Comparison of ENCODE assay signal across 8 cellular contexts in genomic region chr19:2302319-2303208, GRCh38. TPM values are rescaled to one million over a fixed set of nuclear protein-coding genes. Genes with fewer than 3 reads are reported as not detected.
A peak's percentile ranks its signal among the peaks of the same experiment; 100 is the strongest.
DNase-seq lines count a peak whose midpoint lies in the region; ATAC-seq and TF ChIP-seq lines count a peak whose summit lies in the region.
"Had no signal": no experiment of that assay in that cellular context is flagged by ENCODE, and none has a peak within 500 bp of the region (broad histone marks: within the 10 kb centered on the region; RNA-seq: fewer than 3 reads in every experiment).

No MANE protein-coding gene starts in this region.

- H3F3A ChIP-seq in smooth muscle cell (ENCODE audit: low read depth): no peaks in the 10 kb centered on the region

- H3K27me3 ChIP-seq in smooth muscle cell (ENCODE audit: low read depth): peaks cover 10% of the 10 kb centered on the region

- H3K9me3 ChIP-seq in smooth muscle cell (replicated peaks; ENCODE audit: low read depth): no peaks in the 10 kb centered on the region

- H3K9ac ChIP-seq in smooth muscle cell (ENCODE audit: low read depth): no peak overlapping the region

- no peak overlapping the region for H3K4me3 ChIP-seq in fibroblast of villous mesenchyme (ENCODE audit: low read depth, low read length)
- no peak overlapping the region for H3K4me3 ChIP-seq in smooth muscle cell

- DNase-seq in RPMI7951 (ENCODE audit: low read depth) (peak; percentile 48), fibroblast of villous mesenchyme (ENCODE audit: low read depth) (peak; percentile 65), retina (peak; percentile 93), smooth muscle cell (lab: John Stamatoyannopoulos, UW; ENCODE audit: unreplicated experiment) (no peak)

- no peaks in the 10 kb centered on the region for H3K4me1 ChIP-seq in smooth muscle cell (ENCODE audit: low read depth)

- H2AFZ ChIP-seq in smooth muscle cell (ENCODE audit: low read depth): no peak overlapping the region

- H3K79me2 ChIP-seq in smooth muscle cell (ENCODE audit: low read depth): no peaks in the 10 kb centered on the region

- WGBS in smooth muscle cell (ENCODE audit: low lambda C conversion rate): 62% methylated on average over 42 of the region's 62 CpGs

- H3K4me2 ChIP-seq in smooth muscle cell: no peak overlapping the region

- H3K36me3 ChIP-seq in smooth muscle cell (ENCODE audit: low read depth): no peaks in the 10 kb centered on the region

- ATAC-seq in GM21447 (IDR thresholded peaks at IDR 0.05; ENCODE audit: unreplicated experiment): no peak
- ATAC-seq in HG02970 (IDR thresholded peaks at IDR 0.05; ENCODE audit: low FRiP score, unreplicated experiment): no peak

- H3K27ac ChIP-seq in smooth muscle cell (ENCODE audit: low read depth): no peak overlapping the region
- H3K27ac ChIP-seq: VCaP had no signal

- H4K20me1 ChIP-seq in smooth muscle cell (ENCODE audit: low read depth): no peaks in the 10 kb centered on the region

- TF ChIP-seq CTCF in fibroblast of villous mesenchyme (IDR thresholded peaks at IDR 0.05; ENCODE audit: insufficient read depth, low read depth, low read length) (no peak), smooth muscle cell (IDR thresholded peaks at IDR 0.05; ENCODE audit: borderline replicate concordance, insufficient read depth, poor library complexity, severe bottlenecking) (no peak)

RNA-seq across cellular contexts. Expression of gene LINGO3, which starts 5.4 kb away (rescaled TPM):
- 0.10 TPM in 1 of 2 replicates, not detected in the other for total RNA-seq in RPMI7951 (2014; rRNA removed; shearing (Covaris generic))
- under 0.01 TPM in 1 of 2 replicates, not detected in the other for total RNA-seq in fibroblast of villous mesenchyme
- total RNA-seq in smooth muscle cell: not detected in 2 replicates
- 0.31 and 1.2 TPM in 2 replicates for polyA plus RNA-seq in smooth muscle cell
- total RNA-seq: LHCN-M2 had no signal

RNA-seq across cellular contexts. Expression of gene PEAK3, which starts 20.6 kb away (rescaled TPM):
- total RNA-seq in RPMI7951 (2014; rRNA removed; shearing (Covaris generic)): 0.20 and 0.24 TPM in 2 replicates
- total RNA-seq in fibroblast of villous mesenchyme: under 0.01 TPM in 1 of 2 replicates, not detected in the other
- not detected in 2 replicates for total RNA-seq in smooth muscle cell
- 0.37 and 0.71 TPM in 2 replicates for polyA plus RNA-seq in smooth muscle cell

RNA-seq across cellular contexts. Expression of gene LSM7, which starts 25.8 kb away (rescaled TPM):
- 343 and 390 TPM in 2 replicates for total RNA-seq in RPMI7951 (2014; rRNA removed; shearing (Covaris generic))
- total RNA-seq in fibroblast of villous mesenchyme (69.3 and 78.2 TPM in 2 replicates), smooth muscle cell (164 and 186 TPM in 2 replicates)
- polyA plus RNA-seq in smooth muscle cell: 158 and 161 TPM in 2 replicates

RNA-seq across cellular contexts. Expression of gene SPPL2B, which starts 25.9 kb away (rescaled TPM):
- 12.1 and 15.1 TPM in 2 replicates for total RNA-seq in RPMI7951 (2014; rRNA removed; shearing (Covaris generic))
- total RNA-seq in fibroblast of villous mesenchyme (25.5 and 39.9 TPM in 2 replicates), smooth muscle cell (21.1 and 54.7 TPM in 2 replicates)
- 53.6 and 63.5 TPM in 2 replicates for polyA plus RNA-seq in smooth muscle cell

RNA-seq across cellular contexts. Expression of gene JSRP1, which starts 46.3 kb away (rescaled TPM):
- not detected in 2 replicates for total RNA-seq in RPMI7951 (2014; rRNA removed; shearing (Covaris generic))
- 0.43 TPM in 1 of 2 replicates, not detected in the other for total RNA-seq in fibroblast of villous mesenchyme
- not detected in 2 replicates for total RNA-seq in smooth muscle cell
- 0.59 TPM in 1 of 2 replicates, not detected in the other for polyA plus RNA-seq in smooth muscle cell
